9 cellular contexts compared by ENCODE assay signal in genomic region chr3:194265505-194265892, GRCh38.
DNase-seq lines count a peak whose midpoint lies in the region; ATAC-seq and TF ChIP-seq lines count a peak whose summit lies in the region.
"Had no signal": no experiment of that assay in that cellular context is flagged by ENCODE, and none has a peak within 500 bp of the region (broad histone marks: within the 10 kb centered on the region; RNA-seq: fewer than 3 reads in every experiment).

No MANE protein-coding gene starts in this region.

- H3K4me1 ChIP-seq in Peyer's patch (peaks cover 0 to 31% (median 0%) of the 10 kb centered on the region in 4 donors), osteoblast (ENCODE audit: insufficient read depth, low read length) (peaks cover 10% of the 10 kb centered on the region)

- ATAC-seq in GM21786 (IDR thresholded peaks at IDR 0.05; ENCODE audit: unreplicated experiment) (no peak), HG03521 (IDR thresholded peaks at IDR 0.05; ENCODE audit: unreplicated experiment) (no peak)
- ATAC-seq: GM12878 had no signal

- H4K20me1 ChIP-seq in osteoblast (ENCODE audit: insufficient read depth, low read length) = no peaks in the 10 kb centered on the region

- peak overlapping the region; percentile 90 for H2AFZ ChIP-seq in osteoblast (ENCODE audit: low read length)

- H3K36me3 ChIP-seq in Peyer's patch (no peaks in the 10 kb centered on the region), osteoblast (ENCODE audit: insufficient read depth, low read length) (no peaks in the 10 kb centered on the region)

- H3K4me3 ChIP-seq in Peyer's patch (no peak overlapping the region), fibroblast of mammary gland (ENCODE audit: control insufficient read depth, low read depth, low read length) (peak overlapping the region; percentile 6), osteoblast (ENCODE audit: insufficient read depth, low read length) (peak overlapping the region; percentile 59)
- H3K4me3 ChIP-seq: GM12878 had no signal

- no peaks in the 10 kb centered on the region for H3K79me2 ChIP-seq in osteoblast (ENCODE audit: insufficient read depth, low read length)

- peak; percentile 30 for DNase-seq in D341Med (ENCODE audit: low spot score)
- peak in 2 of 3 donors; percentile 60 to 70 for DNase-seq in Peyer's patch
- DNase-seq in fibroblast of mammary gland (ENCODE audit: low read depth) = peak; percentile 96
- peak; percentile 98 for DNase-seq in osteoblast (ENCODE audit: insufficient read length, low spot score, missing footprints)
- no peak for DNase-seq in 8988T
- no peak for DNase-seq in HT-29 (ENCODE audit: low spot score)

- H3K4me2 ChIP-seq in osteoblast (ENCODE audit: insufficient read depth, low read length) = peak overlapping the region; percentile 73

- TF ChIP-seq CTCF in Peyer's patch (IDR thresholded peaks at IDR 0.05) = no peak
- no peak for TF ChIP-seq CTCF in fibroblast of mammary gland (conservative IDR thresholded peaks at IDR 0.05; ENCODE audit: control insufficient read depth, insufficient read depth, low read depth, low read length)
- TF ChIP-seq CTCF in osteoblast (IDR thresholded peaks at IDR 0.05; ENCODE audit: extremely low read depth, low read depth, low read length) = no peak

- H3K27me3 ChIP-seq in Peyer's patch = no peaks in the 10 kb centered on the region
- H3K27me3 ChIP-seq in osteoblast (ENCODE audit: insufficient read depth, low read length) = peaks cover 11% of the 10 kb centered on the region

- no peaks in the 10 kb centered on the region for H3K9me3 ChIP-seq in Peyer's patch
- no peaks in the 10 kb centered on the region for H3K9me3 ChIP-seq in osteoblast (ENCODE audit: low read depth, low read length)

- TF ChIP-seq POLR2A in Peyer's patch (IDR thresholded peaks at IDR 0.05) = no peak

- peak overlapping the region in 3 of 4 donors; percentile 25 to 51 (median 25) for H3K27ac ChIP-seq in Peyer's patch
- H3K27ac ChIP-seq in osteoblast (ENCODE audit: low read depth, low read length) = peak overlapping the region; percentile 54

Comparison
In these comparisons a context has a peak if more than half of its experiments do, and no peak if none do; other contexts are left out.
1. DNase-seq: peak in D341Med (single experiment), Peyer's patch (2 of 3), fibroblast of mammary gland (single experiment) and osteoblast (single experiment); none in 8988T (single experiment) and HT-29 (single experiment).
2. H3K4me3 ChIP-seq: peak in fibroblast of mammary gland (single experiment) and osteoblast (single experiment); none in Peyer's patch (0 of 4).